8 cellular contexts compared by ENCODE assay signal in genomic region chr13:27450921-27451461, GRCh38. TPM values are rescaled to one million over a fixed set of nuclear protein-coding genes. Genes with fewer than 3 reads are reported as not detected.
DNase-seq lines count a peak whose midpoint lies in the region; ATAC-seq and TF ChIP-seq lines count a peak whose summit lies in the region.

No MANE protein-coding gene starts in this region.

- ATAC-seq in activated CD4-positive, CD25-positive, alpha-beta regulatory T cell treated with anti-CD3 and anti-CD28 coated beads, Interleukin-2, amount 50 U/mL, for 24 hours, result no peak
- ATAC-seq in PC-3 (peak; percentile 27), left ventricle myocardium superior (peak; percentile 24), GM19324 (IDR thresholded peaks at IDR 0.05; ENCODE audit: low FRiP score, unreplicated experiment) (no peak)

- peaks cover 16% of the 10 kb centered on the region for H3K4me1 ChIP-seq in PC-3 (ENCODE audit: insufficient read depth, low read length)
- peaks cover 3 to 15% of the 10 kb centered on the region in 2 donors for H3K4me1 ChIP-seq in ascending aorta

- H3K79me2 ChIP-seq in PC-3 (ENCODE audit: low read length), result peaks cover 34% of the 10 kb centered on the region

- H3K27me3 ChIP-seq in PC-3 (ENCODE audit: low read length) (no peaks in the 10 kb centered on the region), ascending aorta (no peaks in the 10 kb centered on the region)

- intact Hi-C loops in PC-3 (cut with micrococcal nuclease), result loop anchor here (1.0 to 2.0 kb wide), 5 partner anchors 25 to 375 kb away; partner anchors contain the start of genes LNX2 and POLR1D
- intact Hi-C loops in ascending aorta (cut with DNase I), result loop anchor here (1.0 to 10.0 kb wide), 7 partner anchors 27 to 896 kb away; partner anchors contain the start of genes GTF3A, LNX2, RASL11A and WASF3
- intact Hi-C loops in left ventricle myocardium superior (cut with micrococcal nuclease), result no loop called here
- intact Hi-C loops in posterior cingulate gyrus (cut with DNase I), result loop anchor here (1.0 to 2.0 kb wide), 2 partner anchors 26 to 169 kb away; partner anchors contain the start of genes GTF3A and LNX2

- H4K20me1 ChIP-seq in PC-3 (ENCODE audit: low read length), result no peaks in the 10 kb centered on the region

- H3K9me3 ChIP-seq in PC-3 (ENCODE audit: low read length), result no peaks in the 10 kb centered on the region
- H3K9me3 ChIP-seq in ascending aorta, result no peaks in the 10 kb centered on the region

- H3K36me3 ChIP-seq in PC-3 (ENCODE audit: low read depth, low read length) (no peaks in the 10 kb centered on the region), ascending aorta (no peaks in the 10 kb centered on the region)

- peak overlapping the region; percentile 90 for H3K4me2 ChIP-seq in PC-3 (ENCODE audit: low read length)

- POLR2A ChIA-PET in PC-3 (lab: Charles Lee; ENCODE audit: unreplicated experiment), result interaction anchor here (0.5 to 0.9 kb wide), 4 partner anchors 15 to 89 kb away, joined by 3 to 6 read pairs (median 4); partner anchors contain the start of gene GTF3A

- TF ChIP-seq CTCF in PC-3 (conservative IDR thresholded peaks at IDR 0.05; ENCODE audit: low read depth, low read length), result no peak
- TF ChIP-seq CTCF in ascending aorta (IDR thresholded peaks at IDR 0.05), result no peak

- CTCF ChIA-PET in PC-3 (lab: Charles Lee), result no interaction called here

- H3K27ac ChIP-seq in PC-3 (ENCODE audit: low read length) (peak overlapping the region; percentile 98), ascending aorta (peak overlapping the region; percentile 96 to 97)

- H2AFZ ChIP-seq in PC-3 (ENCODE audit: low read length), result peak overlapping the region; percentile 96

- H3K4me3 ChIP-seq in PC-3 (ENCODE audit: low read length) (peak overlapping the region; percentile 93), ascending aorta (peak overlapping the region; percentile 93 to 99)

- peak overlapping the region; percentile 96 for H3K9ac ChIP-seq in PC-3 (ENCODE audit: low read length)

- BruUV-seq in PC-3 (replicated peaks; lab: Mats Ljungman, UMichigan), result no TSS peak

- DNase-seq in activated CD4-positive, CD25-positive, alpha-beta regulatory T cell treated with anti-CD3 and anti-CD28 coated beads, Interleukin-2, amount 50 U/mL, for 72 hours, result peak; percentile 50
- DNase-seq in PC-3 (peak; percentile 81), ascending aorta (ENCODE audit: low spot score in 2 of 2) (peak in 1 of 2 donors; percentile 70), left ventricle myocardium superior (peak; percentile 65), posterior cingulate gyrus (peak in 7 of 10 donors; percentile 19 to 89 (median 31)), NCI-H1092 treated with DMSO at 0.1 percent for 48 hours (lab: John Stamatoyannopoulos, UW) (no peak)

- peaks cover 3% of the 10 kb centered on the region for H3F3A ChIP-seq in PC-3 (ENCODE audit: low read length, unreplicated experiment)

- H3K9me2 ChIP-seq in PC-3 (replicated peaks; ENCODE audit: low read length), result no peaks in the 10 kb centered on the region

RNA-seq across cellular contexts. Expression of gene MTIF3, which starts 0.6 kb away (rescaled TPM):
- total RNA-seq in PC-3 (2014; rRNA removed) (28.2 and 43.9 TPM in 2 replicates), ascending aorta (23.6 TPM), left ventricle myocardium superior (179 TPM)

RNA-seq across cellular contexts. Expression of gene GTF3A, which starts 26.6 kb away (rescaled TPM):
- total RNA-seq in PC-3 (2014; rRNA removed) (174 and 201 TPM in 2 replicates), ascending aorta (197 TPM), left ventricle myocardium superior (227 TPM)

Comparison
In these comparisons a context has a peak if more than half of its experiments do, and no peak if none do; other contexts are left out.
1. ATAC-seq: peak in PC-3 (single experiment) and left ventricle myocardium superior (single experiment); none in activated CD4-positive, CD25-positive, alpha-beta regulatory T cell treated with anti-CD3 and anti-CD28 coated beads, Interleukin-2, amount 50 U/mL, for 24 hours (0 of 2) and GM19324 (single experiment).